In the genomic region with DNA sequence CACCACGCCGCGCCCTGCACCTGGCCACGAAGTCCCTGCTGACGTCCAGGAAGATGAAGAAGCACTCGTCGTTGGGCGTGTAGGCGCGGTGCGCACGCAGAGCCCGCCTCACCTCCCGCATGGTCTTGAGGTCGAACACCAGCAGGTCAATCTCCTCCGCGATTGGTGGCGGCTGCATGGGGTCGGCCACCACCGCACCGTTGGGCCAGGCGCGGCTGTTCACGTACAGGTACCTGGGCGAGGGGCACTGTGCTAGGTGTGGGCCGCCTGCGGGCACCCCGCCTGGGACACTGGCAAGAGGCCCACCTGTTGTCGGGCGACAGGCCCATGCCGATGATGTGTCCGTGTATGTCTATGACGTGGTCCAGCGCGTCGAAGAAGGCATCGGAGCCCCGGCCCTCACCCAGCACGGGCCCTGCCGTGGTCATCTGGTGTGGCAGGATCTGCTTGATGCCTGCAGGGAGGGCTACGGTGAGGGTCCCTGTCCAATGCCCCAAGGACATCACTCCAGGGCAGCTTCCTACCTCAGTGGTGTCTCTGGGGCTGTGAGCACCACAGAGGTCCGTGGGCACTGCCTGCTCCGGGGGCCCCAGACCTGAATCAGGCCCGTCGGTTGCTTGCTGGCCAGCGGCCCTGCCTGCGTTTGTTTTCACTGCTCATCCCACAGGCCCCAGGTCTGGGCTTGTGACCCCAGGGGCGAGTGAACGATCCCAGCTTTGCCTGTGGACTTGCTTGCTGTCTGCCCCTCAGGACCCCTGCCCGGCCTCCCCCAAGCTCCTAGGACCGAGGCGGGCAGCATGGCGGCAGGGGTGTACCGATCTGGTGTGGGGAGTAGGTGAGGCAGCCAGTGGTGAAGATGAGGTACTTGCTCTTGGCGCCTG, we compare ENCODE assay signal across 21 cellular contexts. TPM values are rescaled to one million over a fixed set of nuclear protein-coding genes. Genes with fewer than 3 reads are reported as not detected.
DNase-seq lines count a peak whose midpoint lies in the region; ATAC-seq, FAIRE-seq and TF ChIP-seq lines count a peak whose summit lies in the region.
"Had no signal": no experiment of that assay in that cellular context is flagged by ENCODE, and none has a peak within 500 bp of the region (broad histone marks: within the 10 kb centered on the region; RNA-seq: fewer than 3 reads in every experiment).

No MANE protein-coding gene starts in this region.

- POLR2A ChIA-PET in K562 (lab: Yijun Ruan, JAX): interaction anchor here (0.7 kb wide), 1 partner anchor 15 kb away, joined by 3 read pairs; no protein-coding TSS in a partner anchor

- H3K27ac ChIP-seq in K562 (ENCODE audit: extremely low read depth, low read depth, low read length) (no peak overlapping the region), liver (ENCODE audit: low read depth in 1 of 2, low read length in 2 of 2) (peak overlapping the region; percentile 82 to 90)
- H3K27ac ChIP-seq: tibial nerve had no signal

- in situ Hi-C loops in K562 (cut with MboI): no loop called here

- TF ChIP-seq CTCF in BE2C (IDR thresholded peaks at IDR 0.05; ENCODE audit: low read depth, low read length) (no peak), K562 (IDR thresholded peaks at IDR 0.05 in 2 of 3, conservative IDR thresholded peaks at IDR 0.05 in 1 of 3; ENCODE audit: insufficient read depth in 2 of 3, low read depth in 1 of 3, low read length in 3 of 3) (no peak), liver (IDR thresholded peaks at IDR 0.05; ENCODE audit: low read depth, low read length, missing input control) (no peak)

- H3K9ac ChIP-seq in K562 (ENCODE audit: insufficient read depth in 1 of 2, low read depth in 2 of 2, low read length in 2 of 2): peak overlapping the region in 1 of 2 experiments; percentile 7; a peak in 1 of 4 replicates
- H3K9ac ChIP-seq in liver (ENCODE audit: low read depth in 1 of 2, low read length in 2 of 2): no peak overlapping the region

- no peak overlapping the region for H3K4me3 ChIP-seq in BE2C (ENCODE audit: low read depth, low read length)
- no peak overlapping the region for H3K4me3 ChIP-seq in K562
- no peak overlapping the region for H3K4me3 ChIP-seq in liver (ENCODE audit: low read depth in 1 of 3, low read length in 3 of 3)
- H3K4me3 ChIP-seq: tibial nerve had no signal

- no peak for FAIRE-seq in K562 (lab: Jason Lieb, UNC)
- FAIRE-seq: GM12892, keratinocyte had no signal

- H2AFZ ChIP-seq in K562 (ENCODE audit: low read depth, low read length): no peak overlapping the region

- H3K4me1 ChIP-seq in BE2C: no peaks in the 10 kb centered on the region
- peaks cover 20 to 74% of the 10 kb centered on the region in 2 experiments for H3K4me1 ChIP-seq in K562 (replicated peaks in 1 of 2; ENCODE audit: control insufficient read depth in 2 of 2, insufficient read depth in 2 of 2, low read length in 2 of 2)
- H3K4me1 ChIP-seq in liver (ENCODE audit: control insufficient read depth in 4 of 4, insufficient read depth in 4 of 4, low read length in 3 of 4): peaks cover 21 to 68% (median 41%) of the 10 kb centered on the region in 4 donors

- H3K79me2 ChIP-seq in K562 (ENCODE audit: control insufficient read depth, insufficient read depth, low read length): peaks cover 26% of the 10 kb centered on the region

- no peak for TF ChIP-seq RAD21 in K562 (CRISPR knock-in tag; conservative IDR thresholded peaks at IDR 0.05 in 1 of 2, IDR thresholded peaks at IDR 0.05 in 1 of 2)
- TF ChIP-seq RAD21 in liver (IDR thresholded peaks at IDR 0.05): no peak

- H3K9me3 ChIP-seq in BE2C (no peaks in the 10 kb centered on the region), K562 (replicated peaks; ENCODE audit: control insufficient read depth, insufficient read depth, low read depth, low read length) (no peaks in the 10 kb centered on the region), liver (ENCODE audit: control insufficient read depth in 4 of 4, low read length in 3 of 4) (no peaks in the 10 kb centered on the region)
- H3K9me3 ChIP-seq: tibial nerve had no signal

- intact Hi-C loops in K562 (cut with micrococcal nuclease): loop anchor here (5.0 kb wide), 1 partner anchor 94 kb away; the partner anchor contains the start of gene PHPT1

- no peak for ATAC-seq in K562
- ATAC-seq: stimulated activated memory B cell treated with anti-CD40 and anti-IgM and Interleukin-4, amounts not matched to agents 10 μg/mL and 1 μg/mL and 100 μg/mL, for 72 hours had no signal

- no peak for TF ChIP-seq EP300 in K562 (IDR thresholded peaks at IDR 0.05; ENCODE audit: low read length)

- H3K9me1 ChIP-seq in K562 (ENCODE audit: control insufficient read depth, insufficient read depth, low read length): peaks cover 3% of the 10 kb centered on the region

- H3K27me3 ChIP-seq in BE2C (no peaks in the 10 kb centered on the region), K562 (ENCODE audit: control insufficient read depth in 2 of 2, insufficient read depth in 2 of 2, low read length in 2 of 2) (no peaks in the 10 kb centered on the region), liver (ENCODE audit: control insufficient read depth in 4 of 4, insufficient read depth in 4 of 4, low read length in 3 of 4) (no peaks in the 10 kb centered on the region)
- H3K27me3 ChIP-seq: tibial nerve had no signal

- WGBS in K562 (ENCODE audit: insufficient coverage, low coverage, missing lambda C conversion rate): 97% methylated on average over 48 of the region's 55 CpGs
- 94% methylated on average over 55 of the region's 55 CpGs for whole genome bisulfite sequencing in liver

- no peaks in the 10 kb centered on the region for H4K20me1 ChIP-seq in K562 (replicated peaks; ENCODE audit: control insufficient read depth, insufficient read depth, low read length)

- H3K36me3 ChIP-seq in BE2C: peaks cover 44% of the 10 kb centered on the region
- H3K36me3 ChIP-seq in K562 (ENCODE audit: control insufficient read depth, insufficient read depth, low read length): peaks cover 54% of the 10 kb centered on the region; the same call in 2 of the 3 replicates
- peaks cover 0 to 14% (median 9%) of the 10 kb centered on the region in 4 donors for H3K36me3 ChIP-seq in liver (ENCODE audit: control insufficient read depth in 4 of 4, insufficient read depth in 3 of 4, low read depth in 1 of 4, low read length in 3 of 4)

- TF ChIP-seq POLR2A in K562 (conservative IDR thresholded peaks at IDR 0.05): no peak

- DNase-seq in BE2C: peak; percentile 15
- no peak for DNase-seq in K562 (ENCODE audit: extremely low read depth in 1 of 4, low spot score in 3 of 4)
- no peak for DNase-seq in activated CD8-positive, alpha-beta memory T cell treated with anti-CD3 and anti-CD28 coated beads, Interleukin-2, amount 50 U/mL, for 4 hours
- no peak for DNase-seq in NCI-H1092 treated with DMSO at 0.1 percent for 48 hours (lab: John Stamatoyannopoulos, UW)
- no peak for DNase-seq in T-helper 9 cell
- DNase-seq: activated T-cell treated with anti-CD3 and anti-CD28 coated beads, Interleukin-2, amount 50 U/mL, for 1 hour; cortex of kidney; DMS153; NCI-H1105 treated with DMSO at 0.1 percent for 48 hours; NCI-H524; stimulated activated CD4-positive, alpha-beta T cell treated with anti-CD3 and anti-CD28 coated beads, Interleukin-15, amount 100 ng/mL, for 24 hours had no signal

- no TSS peak for BruUV-seq in K562 (replicated peaks; lab: Mats Ljungman, UMichigan)

- CTCF ChIA-PET in K562 (lab: Yijun Ruan, JAX; ENCODE audit: low intra/inter-chr PET ratio): no interaction called here

- H3K4me2 ChIP-seq in K562 (ENCODE audit: insufficient read depth, low read length): no peak overlapping the region

RNA-seq across cellular contexts. Expression of gene FBXW5, which starts 3.1 kb away (rescaled TPM):
- 258 TPM for polyA plus RNA-seq in BE2C (2012; ENCODE audit: insufficient read depth, insufficient read length, low read depth)
- total RNA-seq in K562 (2011; cell fraction: chromatin; rRNA removed; ENCODE audit: low replicate concordance): 30.2 and 159 TPM in 2 replicates
- total RNA-seq in K562 (2011; cell fraction: nucleolus; rRNA removed): 182 and 203 TPM in 2 replicates
- 58.6 and 70.2 TPM in 2 replicates for total RNA-seq in K562 (2011; cell fraction: nucleoplasm; rRNA removed)
- total RNA-seq in K562 (2014; rRNA removed) (128 and 144 TPM in 2 replicates), K562 (2014; rRNA removed; fragmentation: Illumina TruSeq; extraction: Trizol) (3.2 and 6.1 TPM in 2 replicates), K562 (2015; rRNA removed; fragmentation: Illumina TruSeq; extraction: Trizol) (37.0 and 40.6 TPM in 2 replicates), K562 (2021) (99.7 and 103 TPM in 2 replicates), liver (100 to 1,000 TPM in 1 of 2 donors, 10 to 100 TPM in 1; 64.0 to 163 TPM)
- polyA plus RNA-seq in K562 (2011; rRNA removed) (37.5 and 55.5 TPM in 2 replicates), K562 (2014; fragmentation: Illumina TruSeq; extraction: Trizol) (10.8 and 36.2 TPM in 2 replicates), K562 (2014; fragmentation: Nextera tagmentation; extraction: Ambion mirVana) (1 to 10 TPM in 1 of 2 experiments, under 1 TPM in 1; 0.21 to 1.2 TPM), K562 (2014; rRNA removed) (97.6 and 107 TPM in 2 replicates), liver (100 to 1,000 TPM in 1 of 2 donors, 10 to 100 TPM in 1; 87.1 to 130 TPM)
- 71.8 and 204 TPM in 2 replicates for polyA plus RNA-seq in K562 (2011; cell fraction: cytosol; rRNA removed)
- 312 and 563 TPM in 2 replicates for polyA plus RNA-seq in K562 (2011; cell fraction: nucleus; rRNA removed)
- polyA plus RNA-seq in K562 (2012): 55.7 and 82.1 TPM in 2 replicates
- polyA minus RNA-seq in K562 (2011; rRNA and poly(A)+ RNA removed): 13.6 and 27.8 TPM in 2 replicates
- 66.5 and 87.7 TPM in 2 replicates for polyA minus RNA-seq in K562 (2011; cell fraction: cytosol; rRNA and poly(A)+ RNA removed)
- polyA minus RNA-seq in K562 (2011; cell fraction: nucleus; rRNA and poly(A)+ RNA removed): 82.3 and 93.4 TPM in 2 replicates

RNA-seq across cellular contexts. Expression of gene C8G, which starts 3.6 kb away (rescaled TPM):
- polyA plus RNA-seq in BE2C (2012; ENCODE audit: insufficient read depth, insufficient read length, low read depth): 11.2 TPM
- total RNA-seq in K562 (2011; cell fraction: chromatin; rRNA removed; ENCODE audit: low replicate concordance): 3.8 and 8.4 TPM in 2 replicates
- 8.3 and 11.8 TPM in 2 replicates for total RNA-seq in K562 (2011; cell fraction: nucleolus; rRNA removed)
- 3.4 and 4.7 TPM in 2 replicates for total RNA-seq in K562 (2011; cell fraction: nucleoplasm; rRNA removed)
- 2.7 and 3.0 TPM in 2 replicates for total RNA-seq in K562 (2014; rRNA removed)
- total RNA-seq in K562 (2014; rRNA removed; fragmentation: Illumina TruSeq; extraction: Trizol): not detected in 2 replicates
- total RNA-seq in K562 (2015; rRNA removed; fragmentation: Illumina TruSeq; extraction: Trizol): 2.9 and 4.4 TPM in 2 replicates
- total RNA-seq in K562 (2021): 4.3 and 5.9 TPM in 2 replicates
- 0.35 and 2.0 TPM in 2 replicates for polyA plus RNA-seq in K562 (2011; rRNA removed)
- 0.70 and 0.96 TPM in 2 replicates for polyA plus RNA-seq in K562 (2011; cell fraction: cytosol; rRNA removed)
- polyA plus RNA-seq in K562 (2011; cell fraction: nucleus; rRNA removed): 19.6 and 29.1 TPM in 2 replicates
- 8.5 and 12.1 TPM in 2 replicates for polyA plus RNA-seq in K562 (2012)
- 0.59 and 1.3 TPM in 2 replicates for polyA plus RNA-seq in K562 (2014; fragmentation: Illumina TruSeq; extraction: Trizol)
- under 1 TPM in 1 of 2 experiments, not detected in 1; 0.38 TPM for polyA plus RNA-seq in K562 (2014; fragmentation: Nextera tagmentation; extraction: Ambion mirVana)
- polyA plus RNA-seq in K562 (2014; rRNA removed): 1.9 and 4.0 TPM in 2 replicates
- not detected in 2 replicates for polyA minus RNA-seq in K562 (2011; rRNA and poly(A)+ RNA removed)
- polyA minus RNA-seq in K562 (2011; cell fraction: cytosol; rRNA and poly(A)+ RNA removed): not detected in 2 replicates
- polyA minus RNA-seq in K562 (2011; cell fraction: nucleus; rRNA and poly(A)+ RNA removed): 2.1 and 3.4 TPM in 2 replicates
- total RNA-seq in liver: 100 to 1,000 TPM in 1 of 2 donors, 10 to 100 TPM in 1; 25.1 to 323 TPM
- 1,000 to 10,000 TPM in 1 of 2 donors, 100 to 1,000 TPM in 1; 892 to 1,117 TPM for polyA plus RNA-seq in liver
- total RNA-seq: LHCN-M2, mesenteric fat pad had no signal
- polyA plus RNA-seq: neural cell had no signal

RNA-seq across cellular contexts. Expression of gene LCN12, which starts 10.6 kb away (rescaled TPM):
- polyA plus RNA-seq in BE2C (2012; ENCODE audit: insufficient read depth, insufficient read length, low read depth): 3.2 TPM
- 1.3 TPM in 1 of 2 replicates, not detected in the other for total RNA-seq in K562 (2011; cell fraction: chromatin; rRNA removed; ENCODE audit: low replicate concordance)
- total RNA-seq in K562 (2011; cell fraction: nucleolus; rRNA removed): 0.67 and 0.92 TPM in 2 replicates
- 0.51 TPM in 1 of 2 replicates, not detected in the other for total RNA-seq in K562 (2011; cell fraction: nucleoplasm; rRNA removed)
- not detected in 2 replicates for total RNA-seq in K562 (2014; rRNA removed)
- not detected in 2 replicates for total RNA-seq in K562 (2014; rRNA removed; fragmentation: Illumina TruSeq; extraction: Trizol)
- not detected in 2 replicates for total RNA-seq in K562 (2015; rRNA removed; fragmentation: Illumina TruSeq; extraction: Trizol)
- total RNA-seq in K562 (2021): not detected in 2 replicates
- polyA plus RNA-seq in K562 (2011; rRNA removed): 0.24 TPM in 1 of 2 replicates, not detected in the other
- not detected in 2 replicates for polyA plus RNA-seq in K562 (2011; cell fraction: cytosol; rRNA removed)
- polyA plus RNA-seq in K562 (2011; cell fraction: nucleus; rRNA removed): 1.0 and 1.2 TPM in 2 replicates
- polyA plus RNA-seq in K562 (2012): 0.32 and 0.35 TPM in 2 replicates
- polyA plus RNA-seq in K562 (2014; fragmentation: Illumina TruSeq; extraction: Trizol): not detected in 2 replicates
- polyA plus RNA-seq in K562 (2014; fragmentation: Nextera tagmentation; extraction: Ambion mirVana): not detected
- 0.05 TPM in 1 of 2 replicates, not detected in the other for polyA plus RNA-seq in K562 (2014; rRNA removed)
- polyA minus RNA-seq in K562 (2011; rRNA and poly(A)+ RNA removed): not detected in 2 replicates
- not detected in 2 replicates for polyA minus RNA-seq in K562 (2011; cell fraction: cytosol; rRNA and poly(A)+ RNA removed)
- polyA minus RNA-seq in K562 (2011; cell fraction: nucleus; rRNA and poly(A)+ RNA removed): not detected in 2 replicates
- total RNA-seq in liver: 1 to 10 TPM; 2.3 to 5.2 TPM
- 10 to 100 TPM in 1 of 2 donors, 1 to 10 TPM in 1; 7.3 to 12.2 TPM for polyA plus RNA-seq in liver
- total RNA-seq: LHCN-M2, mesenteric fat pad had no signal
- polyA plus RNA-seq: keratinocyte had no signal

RNA-seq across cellular contexts. Expression of gene PTGDS, which starts 35.8 kb away (rescaled TPM):
- 1.5 TPM for polyA plus RNA-seq in BE2C (2012; ENCODE audit: insufficient read depth, insufficient read length, low read depth)
- 1.9 and 6.7 TPM in 2 replicates for total RNA-seq in K562 (2011; cell fraction: chromatin; rRNA removed; ENCODE audit: low replicate concordance)
- total RNA-seq in K562 (2011; cell fraction: nucleolus; rRNA removed): 6.7 and 8.8 TPM in 2 replicates
- total RNA-seq in K562 (2011; cell fraction: nucleoplasm; rRNA removed): 4.5 and 5.2 TPM in 2 replicates
- total RNA-seq in K562 (2014; rRNA removed): 5.2 and 7.4 TPM in 2 replicates
- 0.65 TPM in 1 of 2 replicates, not detected in the other for total RNA-seq in K562 (2014; rRNA removed; fragmentation: Illumina TruSeq; extraction: Trizol)
- total RNA-seq in K562 (2015; rRNA removed; fragmentation: Illumina TruSeq; extraction: Trizol): 2.0 and 2.9 TPM in 2 replicates
- 4.6 and 4.7 TPM in 2 replicates for total RNA-seq in K562 (2021)
- 2.6 and 4.4 TPM in 2 replicates for polyA plus RNA-seq in K562 (2011; rRNA removed)
- polyA plus RNA-seq in K562 (2011; cell fraction: cytosol; rRNA removed): 5.3 and 10.5 TPM in 2 replicates
- polyA plus RNA-seq in K562 (2011; cell fraction: nucleus; rRNA removed): 23.2 and 26.0 TPM in 2 replicates
- 8.5 and 12.1 TPM in 2 replicates for polyA plus RNA-seq in K562 (2012)
- polyA plus RNA-seq in K562 (2014; fragmentation: Illumina TruSeq; extraction: Trizol): 1.2 and 2.7 TPM in 2 replicates
- under 1 TPM; 0.46 to 0.55 TPM for polyA plus RNA-seq in K562 (2014; fragmentation: Nextera tagmentation; extraction: Ambion mirVana)
- polyA plus RNA-seq in K562 (2014; rRNA removed): 7.0 and 7.1 TPM in 2 replicates
- polyA minus RNA-seq in K562 (2011; rRNA and poly(A)+ RNA removed): 0.51 TPM in 1 of 2 replicates, not detected in the other
- 1.8 and 3.4 TPM in 2 replicates for polyA minus RNA-seq in K562 (2011; cell fraction: cytosol; rRNA and poly(A)+ RNA removed)
- polyA minus RNA-seq in K562 (2011; cell fraction: nucleus; rRNA and poly(A)+ RNA removed): 5.7 and 10.0 TPM in 2 replicates
- total RNA-seq in liver: 1 to 10 TPM in 1 of 2 donors, under 1 TPM in 1; 0.23 to 5.4 TPM
- 10 to 100 TPM in 1 of 2 donors, 1 to 10 TPM in 1; 7.4 to 15.2 TPM for polyA plus RNA-seq in liver
- total RNA-seq: HT-29 had no signal
- polyA plus RNA-seq: keratinocyte had no signal

RNA-seq across cellular contexts. Expression of gene LCNL1, which starts 41.3 kb away (rescaled TPM):
- not detected for polyA plus RNA-seq in BE2C (2012; ENCODE audit: insufficient read depth, insufficient read length, low read depth)
- total RNA-seq in K562 (2011; cell fraction: chromatin; rRNA removed; ENCODE audit: low replicate concordance): 3.1 and 3.4 TPM in 2 replicates
- total RNA-seq in K562 (2011; cell fraction: nucleolus; rRNA removed): 1.2 and 1.7 TPM in 2 replicates
- 3.5 and 4.7 TPM in 2 replicates for total RNA-seq in K562 (2011; cell fraction: nucleoplasm; rRNA removed)
- 0.08 TPM in 1 of 2 replicates, not detected in the other for total RNA-seq in K562 (2014; rRNA removed)
- total RNA-seq in K562 (2014; rRNA removed; fragmentation: Illumina TruSeq; extraction: Trizol): 0.04 and 0.10 TPM in 2 replicates
- total RNA-seq in K562 (2015; rRNA removed; fragmentation: Illumina TruSeq; extraction: Trizol): not detected in 2 replicates
- total RNA-seq in K562 (2021): 0.11 and 0.16 TPM in 2 replicates
- 0.04 and 0.14 TPM in 2 replicates for polyA plus RNA-seq in K562 (2011; rRNA removed)
- polyA plus RNA-seq in K562 (2011; cell fraction: cytosol; rRNA removed): 0.21 TPM in 1 of 2 replicates, not detected in the other
- 2.1 and 4.2 TPM in 2 replicates for polyA plus RNA-seq in K562 (2011; cell fraction: nucleus; rRNA removed)
- polyA plus RNA-seq in K562 (2012): 0.30 and 0.53 TPM in 2 replicates
- polyA plus RNA-seq in K562 (2014; fragmentation: Illumina TruSeq; extraction: Trizol): 0.04 TPM in 1 of 2 replicates, not detected in the other
- not detected for polyA plus RNA-seq in K562 (2014; fragmentation: Nextera tagmentation; extraction: Ambion mirVana)
- polyA plus RNA-seq in K562 (2014; rRNA removed): 0.11 and 0.12 TPM in 2 replicates
- 0.27 and 0.81 TPM in 2 replicates for polyA minus RNA-seq in K562 (2011; rRNA and poly(A)+ RNA removed)
- not detected in 2 replicates for polyA minus RNA-seq in K562 (2011; cell fraction: cytosol; rRNA and poly(A)+ RNA removed)
- 1.3 and 2.4 TPM in 2 replicates for polyA minus RNA-seq in K562 (2011; cell fraction: nucleus; rRNA and poly(A)+ RNA removed)
- under 1 TPM in 1 of 2 donors, not detected in 1; 0.08 TPM for total RNA-seq in liver
- under 1 TPM in 1 of 2 donors, not detected in 1; 0.01 TPM for polyA plus RNA-seq in liver
- total RNA-seq: HT-29, renal cortical epithelial cell had no signal
- polyA plus RNA-seq: keratinocyte, neural cell had no signal
